Comparison of ENCODE assay signal across 31 cellular contexts in genomic region chr2:54805255-54805654, GRCh38.
"Had no signal": no experiment of that assay in that cellular context is flagged by ENCODE, and none has a peak within 500 bp of the region (broad histone marks: within the 10 kb centered on the region; RNA-seq: fewer than 3 reads in every experiment).

No MANE protein-coding gene starts in this region.

- ATAC-seq: activated CD8-positive, alpha-beta T cell treated with anti-CD3 and anti-CD28 coated beads for 36 hours; activated naive CD8-positive, alpha-beta T cell treated with anti-CD3 and anti-CD28 coated beads, Interleukin-2, amount 50 U/mL, for 24 hours; activated T-cell treated with anti-CD3 and anti-CD28 coated beads, Interleukin-2, amount 50 U/mL, for 4 hours; activated T-cell treated with anti-CD3 and anti-CD28 coated beads, Interleukin-2, amount 50 U/mL, for 72 hours; activated T-helper 17 cell treated with anti-CD3 and anti-CD28 coated beads, Interleukin-2, amount 50 U/mL, for 72 hours had no signal

- H3K4me3 ChIP-seq: ascending aorta, cardiac muscle cell had no signal

- H3K36me3 ChIP-seq: ascending aorta, cardiac muscle cell had no signal

- H3K27me3 ChIP-seq: ascending aorta, cardiac muscle cell had no signal

- FAIRE-seq: bronchial epithelial cell, TTC549 had no signal

- DNase-seq: activated B cell treated with CpG ODN at 0.5 μM for 24 hours; activated CD4-positive, alpha-beta memory T cell treated with anti-CD3 and anti-CD28 coated beads for 36 hours; activated CD4-positive, alpha-beta T cell treated with anti-CD3 and anti-CD28 coated beads for 4 hours; activated CD4-positive, alpha-beta T cell treated with anti-CD3 and anti-CD28 coated beads, Interleukin-2, amount 10 ng/mL, durations not matched to agents 24 days and 14 days; activated CD4-positive, alpha-beta T cell treated with anti-CD3 and anti-CD28 coated beads, Interleukin-2, amount 50 U/mL, for 1 hour; activated CD4-positive, alpha-beta T cell treated with anti-CD3 and anti-CD28 coated beads, Interleukin-2, amount 50 U/mL, for 4 hours; activated CD4-positive, CD25-positive, alpha-beta regulatory T cell treated with anti-CD3 and anti-CD28 coated beads, Interleukin-2, amount 50 U/mL, for 72 hours; activated CD8-positive, alpha-beta memory T cell treated with anti-CD3 and anti-CD28 coated beads, Interleukin-2, amount 50 U/mL, for 4 hours; activated CD8-positive, alpha-beta T cell treated with anti-CD3 and anti-CD28 coated beads for 36 hours; activated effector memory CD4-positive, alpha-beta T cell treated with anti-CD3 and anti-CD28 coated beads, Interleukin-2, amount 50 U/mL, for 16 hours; activated gamma-delta T cell treated with Interleukin-2 at 50 U/mL for 16 hours; activated naive CD4-positive, alpha-beta T cell; activated naive CD4-positive, alpha-beta T cell treated with anti-CD3 and anti-CD28 coated beads for 36 hours; activated naive CD8-positive, alpha-beta T cell treated with anti-CD3 and anti-CD28 coated beads, Interleukin-2, amount 10 ng/mL, durations not matched to agents 7 days and 5 days; activated naive CD8-positive, alpha-beta T cell treated with anti-CD3 and anti-CD28 coated beads, Interleukin-2, amount 50 U/mL, for 24 hours; activated T-cell treated with anti-CD3 and anti-CD28 coated beads for 4 hours; activated T-cell treated with anti-CD3 and anti-CD28 coated beads, Interleukin-2, amount 50 U/mL, for 1 hour; activated T-cell treated with anti-CD3 and anti-CD28 coated beads, Interleukin-2, amount 50 U/mL, for 4 hours; activated T-cell treated with anti-CD3 and anti-CD28 coated beads, Interleukin-2, amount 50 U/mL, for 72 hours; amygdala; anterior cingulate cortex; caudate nucleus; T-helper 1 cell; T-helper 2 cell; T-helper 9 cell had no signal

- H3K9me3 ChIP-seq: ascending aorta had no signal

- H3K27ac ChIP-seq: ascending aorta, cardiac muscle cell, VCaP had no signal

- H3K4me1 ChIP-seq: ascending aorta had no signal
